In the genomic region with DNA sequence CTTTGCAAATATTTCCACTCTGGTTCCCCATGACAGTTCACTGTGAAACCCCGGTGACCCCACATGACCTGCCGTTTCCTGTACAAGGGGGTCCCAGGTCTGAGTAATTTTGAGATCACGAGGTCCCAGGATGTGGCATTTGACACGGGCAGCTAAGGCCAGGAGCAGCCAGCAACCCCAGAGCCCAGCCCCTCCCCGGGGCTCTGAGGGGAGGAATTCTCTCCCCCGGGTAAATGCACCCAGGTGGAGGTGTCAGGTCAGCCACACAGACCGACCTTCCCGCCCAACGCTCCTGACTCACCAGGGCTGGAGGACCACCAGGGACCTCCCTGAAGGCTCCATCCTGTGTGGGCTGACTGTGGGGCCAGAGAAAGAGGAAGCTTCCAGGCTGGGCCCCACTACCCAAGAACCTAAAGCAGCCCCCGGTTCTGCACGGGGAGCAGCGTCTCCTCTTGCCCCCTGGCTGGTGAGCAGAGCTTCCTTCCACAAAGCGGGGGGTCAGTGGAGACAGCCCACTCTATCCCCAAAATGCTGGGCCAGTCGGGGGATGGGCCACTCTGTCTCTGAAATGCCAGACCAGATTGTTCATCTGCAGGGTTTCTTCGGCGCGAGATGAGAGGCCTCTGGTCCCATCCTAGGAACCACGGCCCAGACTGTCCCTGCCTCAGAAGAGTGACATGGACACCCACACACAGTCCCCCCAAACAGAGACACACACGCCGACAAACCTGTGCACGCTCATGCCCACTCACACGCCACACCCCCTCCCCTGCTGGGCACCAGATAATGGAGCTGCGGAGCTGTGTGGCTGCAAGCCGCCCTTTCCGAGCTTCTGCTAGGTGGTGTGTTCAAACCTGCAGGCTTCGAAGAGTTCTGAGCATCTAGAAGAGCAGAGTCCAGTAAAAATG, we compare ENCODE assay signal across 8 cellular contexts. TPM values are rescaled to one million over a fixed set of nuclear protein-coding genes. Genes with fewer than 3 reads are reported as not detected.
A peak's percentile ranks its signal among the peaks of the same experiment; 100 is the strongest.
DNase-seq lines count a peak whose midpoint lies in the region; ATAC-seq and TF ChIP-seq lines count a peak whose summit lies in the region.

No MANE protein-coding gene starts in this region.

- intact Hi-C loops in adrenal gland (cut with DNase I) = loop anchor here in 1 of 2 donors (5.0 to 10.0 kb wide), 2 partner anchors 117 to 224 kb away; no protein-coding TSS in a partner anchor

- no peaks in the 10 kb centered on the region for H3K9me3 Mint-ChIP-seq in stimulated activated memory B cell treated with anti-CD40 and anti-IgM and Interleukin-4, amounts not matched to agents 10 μg/mL and 1 μg/mL and 100 μg/mL, for 72 hours

- no peak overlapping the region for H3K9ac ChIP-seq in smooth muscle cell (ENCODE audit: low read depth)

- H3K9me3 ChIP-seq in adrenal gland (replicated peaks in 1 of 3) = no peaks in the 10 kb centered on the region
- no peaks in the 10 kb centered on the region for H3K9me3 ChIP-seq in smooth muscle cell (replicated peaks; ENCODE audit: low read depth)

- no peak overlapping the region for H3K4me2 ChIP-seq in smooth muscle cell

- H3K36me3 Mint-ChIP-seq in stimulated activated memory B cell treated with anti-CD40 and anti-IgM and Interleukin-4, amounts not matched to agents 10 μg/mL and 1 μg/mL and 100 μg/mL, for 72 hours = no peaks in the 10 kb centered on the region

- WGBS in adrenal gland, 4 donors = 55 to 74% (median 69%) methylated on average over 13 to 26 of the region's 26 CpGs
- 71% methylated on average over 26 of the region's 26 CpGs for WGBS in smooth muscle cell (ENCODE audit: low lambda C conversion rate)

- H3K27ac Mint-ChIP-seq in stimulated activated memory B cell treated with anti-CD40 and anti-IgM and Interleukin-4, amounts not matched to agents 10 μg/mL and 1 μg/mL and 100 μg/mL, for 72 hours = peak overlapping the region; percentile 94

- H3K4me1 ChIP-seq in adrenal gland (replicated peaks in 1 of 2) (peaks cover 13 to 33% of the 10 kb centered on the region in 2 donors), smooth muscle cell (ENCODE audit: low read depth) (peaks cover 7% of the 10 kb centered on the region)

- no peak overlapping the region for H3K4me3 ChIP-seq in adrenal gland
- H3K4me3 ChIP-seq in smooth muscle cell = no peak overlapping the region

- H3K36me3 ChIP-seq in adrenal gland (replicated peaks in 1 of 2) = no peaks in the 10 kb centered on the region
- H3K36me3 ChIP-seq in smooth muscle cell (ENCODE audit: low read depth) = no peaks in the 10 kb centered on the region

- no peak overlapping the region for H2AFZ ChIP-seq in smooth muscle cell (ENCODE audit: low read depth)

- no peaks in the 10 kb centered on the region for H3K27me3 ChIP-seq in adrenal gland
- H3K27me3 ChIP-seq in smooth muscle cell (ENCODE audit: low read depth) = no peaks in the 10 kb centered on the region

- H3K4me1 Mint-ChIP-seq in stimulated activated memory B cell treated with anti-CD40 and anti-IgM and Interleukin-4, amounts not matched to agents 10 μg/mL and 1 μg/mL and 100 μg/mL, for 72 hours = peaks cover 67% of the 10 kb centered on the region

- H4K20me1 ChIP-seq in smooth muscle cell (ENCODE audit: low read depth) = no peaks in the 10 kb centered on the region

- TF ChIP-seq CTCF in adrenal gland (IDR thresholded peaks at IDR 0.05) (no peak), smooth muscle cell (IDR thresholded peaks at IDR 0.05; ENCODE audit: borderline replicate concordance, insufficient read depth, poor library complexity, severe bottlenecking) (no peak), omental fat pad (IDR thresholded peaks at IDR 0.05) (no peak)

- H3K27ac ChIP-seq in adrenal gland (peak overlapping the region in 3 of 5 donors; percentile 26 to 81 (median 55)), smooth muscle cell (ENCODE audit: low read depth) (no peak overlapping the region)

- H3K27me3 Mint-ChIP-seq in stimulated activated memory B cell treated with anti-CD40 and anti-IgM and Interleukin-4, amounts not matched to agents 10 μg/mL and 1 μg/mL and 100 μg/mL, for 72 hours = no peaks in the 10 kb centered on the region

- DNase-seq in activated CD4-positive, CD25-positive, alpha-beta regulatory T cell (lab: John Stamatoyannopoulos, UW) = no peak
- DNase-seq in Kasumi-1 (lab: John Stamatoyannopoulos, UW) (peak; percentile 47 to 61), adrenal gland (peak in 1 of 7 donors; percentile 20), D341Med (ENCODE audit: low spot score) (no peak), smooth muscle cell (lab: John Stamatoyannopoulos, UW; ENCODE audit: unreplicated experiment) (no peak), omental fat pad (ENCODE audit: low spot score) (no peak)

- no peaks in the 10 kb centered on the region for H3K79me2 ChIP-seq in smooth muscle cell (ENCODE audit: low read depth)

- H3F3A ChIP-seq in smooth muscle cell (ENCODE audit: low read depth) = no peaks in the 10 kb centered on the region

- TF ChIP-seq POLR2A in adrenal gland (IDR thresholded peaks at IDR 0.05) = no peak

- peak overlapping the region; percentile 44 for H3K4me3 Mint-ChIP-seq in stimulated activated memory B cell treated with anti-CD40 and anti-IgM and Interleukin-4, amounts not matched to agents 10 μg/mL and 1 μg/mL and 100 μg/mL, for 72 hours

- peak; percentile 37 to 60 for ATAC-seq in activated CD4-positive, CD25-positive, alpha-beta regulatory T cell treated with anti-CD3 and anti-CD28 coated beads, Interleukin-2, amount 50 U/mL, for 24 hours
- ATAC-seq in stimulated activated memory B cell treated with anti-CD40 and anti-IgM and Interleukin-4, amounts not matched to agents 10 μg/mL and 1 μg/mL and 100 μg/mL, for 72 hours = peak; percentile 73
- ATAC-seq in omental fat pad (ENCODE audit: low FRiP score) = no peak

RNA-seq across cellular contexts. Expression of a gene that starts 23.4 kb away (rescaled TPM):
- 1 to 10 TPM; 2.4 to 8.6 (median 4.9) TPM for total RNA-seq in adrenal gland
- 10 to 100 TPM in 2 of 3 donors, 1 to 10 TPM in 1; 2.9 to 27.0 (median 20.7) TPM for polyA plus RNA-seq in adrenal gland
- 0.18 and 0.81 TPM in 2 replicates for total RNA-seq in smooth muscle cell
- 1.4 and 1.7 TPM in 2 replicates for polyA plus RNA-seq in smooth muscle cell
- 10 to 100 TPM; 26.1 to 67.4 (median 55.6) TPM for total RNA-seq in omental fat pad

Comparison
In these comparisons a context has a peak if more than half of its experiments do, and no peak if none do; other contexts are left out.
1. DNase-seq: peak in Kasumi-1 (2 of 2); none in activated CD4-positive, CD25-positive, alpha-beta regulatory T cell (0 of 4), D341Med (single experiment), smooth muscle cell (single experiment) and omental fat pad (single experiment).